In the genomic region with DNA sequence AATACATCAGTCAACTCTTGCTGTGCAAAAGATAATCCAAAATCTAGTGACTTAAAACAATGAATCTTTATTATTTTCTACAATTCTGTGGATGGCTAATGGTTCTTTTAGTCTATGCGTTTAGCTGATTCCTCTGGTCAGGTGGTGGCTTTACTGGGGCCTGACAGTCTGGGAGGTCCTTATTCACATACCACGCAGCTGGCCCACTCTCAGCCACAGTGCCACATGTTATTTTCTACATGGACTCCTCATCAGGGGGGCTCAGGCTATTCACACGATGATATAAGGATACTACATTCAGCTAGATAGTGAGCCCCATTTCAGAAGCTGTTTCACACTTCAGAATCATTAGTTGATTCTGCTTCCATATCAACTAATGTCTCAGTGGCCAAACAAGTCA, we compare ENCODE assay signal across 25 cellular contexts.
"Had no signal": no experiment of that assay in that cellular context is flagged by ENCODE, and none has a peak within 500 bp of the region (broad histone marks: within the 10 kb centered on the region; RNA-seq: fewer than 3 reads in every experiment).

No MANE protein-coding gene starts in this region.

- H3K36me3 ChIP-seq: colonic mucosa, gastrocnemius medialis, left lung, ovary, sigmoid colon, tibial artery had no signal

- ATAC-seq: esophagus mucosa; gastrocnemius medialis; left cardiac atrium; left lung; naive thymus-derived CD4-positive, alpha-beta T cell; psoas muscle; right cardiac atrium; stimulated activated memory B cell treated with anti-CD40 and anti-IgM and Interleukin-4, amounts not matched to agents 10 μg/mL and 1 μg/mL and 100 μg/mL, for 72 hours; stimulated activated naive CD8-positive, alpha-beta T cell treated with anti-CD3 and anti-CD28 coated beads, Interleukin-15, Interleukin-2, amounts not matched to agents 100 U/mL and 50 U/mL, for 24 hours had no signal

- H3K4me1 ChIP-seq: colonic mucosa, gastrocnemius medialis, left lung, psoas muscle, sigmoid colon, testis, tibial artery had no signal

- H3K9me3 ChIP-seq: colonic mucosa, gastrocnemius medialis, ovary, psoas muscle, sigmoid colon, testis, tibial artery had no signal

- H3K27ac ChIP-seq: colonic mucosa, epithelial cell of prostate, gastrocnemius medialis, left lung, ovary, psoas muscle, sigmoid colon, testis, tibial artery had no signal

- DNase-seq: colonic mucosa; effector CD8-positive, alpha-beta T cell; endodermal cell; foreskin fibroblast; gastrocnemius medialis; head of caudate nucleus; left cardiac atrium; left lung; mesenchymal stem cell; midbrain; naive thymus-derived CD4-positive, alpha-beta T cell; occipital lobe; ovary; posterior cingulate gyrus; psoas muscle; right cardiac atrium; sigmoid colon; stimulated activated CD4-positive, alpha-beta T cell treated with anti-CD3 and anti-CD28 coated beads, Interleukin-4, amount 100 ng/mL, for 4 hours; stimulated activated naive CD8-positive, alpha-beta T cell treated with anti-CD3 and anti-CD28 coated beads, Interleukin-15, Interleukin-2, amounts not matched to agents 100 U/mL and 50 U/mL, for 24 hours; substantia nigra; testis; tibial artery had no signal

- H3K27me3 ChIP-seq: colonic mucosa, gastrocnemius medialis, left lung, ovary, sigmoid colon, testis, tibial artery had no signal

- H3K4me3 ChIP-seq: colonic mucosa, gastrocnemius medialis, left lung, ovary, psoas muscle, sigmoid colon, testis, tibial artery had no signal
